In the genomic region with DNA sequence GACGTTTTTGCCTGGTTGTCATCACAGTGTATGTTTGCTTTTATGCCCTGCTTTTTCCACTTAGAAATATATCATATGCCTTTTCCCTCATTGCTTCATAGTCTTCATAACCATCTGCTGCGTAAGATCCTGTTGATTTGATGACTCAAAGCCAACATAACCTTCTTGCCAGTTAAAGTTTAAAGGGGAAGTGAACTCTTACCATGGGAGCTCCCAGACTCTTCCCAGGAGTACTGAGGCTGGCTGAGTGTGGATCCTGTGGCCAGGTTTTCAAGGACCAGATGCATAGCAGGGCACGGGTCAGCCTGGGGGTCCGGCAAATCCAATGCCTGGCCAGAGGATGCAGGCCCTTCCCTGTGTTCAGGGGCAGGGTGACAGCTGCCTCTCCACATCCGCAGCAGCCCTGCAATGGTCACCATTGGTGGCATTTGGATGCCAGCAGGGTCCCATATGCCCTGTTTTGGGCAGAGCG, we compare ENCODE assay signal across 1 cellular context.
TF ChIP-seq lines count a peak whose summit lies in the region.

No MANE protein-coding gene starts in this region.

TF ChIP-seq in HepG2, 621 proteins besides CTCF, POLR2A, EP300 and RAD21 (continued from another document and continues in another):
- TF ChIP-seq, protein P1, sequence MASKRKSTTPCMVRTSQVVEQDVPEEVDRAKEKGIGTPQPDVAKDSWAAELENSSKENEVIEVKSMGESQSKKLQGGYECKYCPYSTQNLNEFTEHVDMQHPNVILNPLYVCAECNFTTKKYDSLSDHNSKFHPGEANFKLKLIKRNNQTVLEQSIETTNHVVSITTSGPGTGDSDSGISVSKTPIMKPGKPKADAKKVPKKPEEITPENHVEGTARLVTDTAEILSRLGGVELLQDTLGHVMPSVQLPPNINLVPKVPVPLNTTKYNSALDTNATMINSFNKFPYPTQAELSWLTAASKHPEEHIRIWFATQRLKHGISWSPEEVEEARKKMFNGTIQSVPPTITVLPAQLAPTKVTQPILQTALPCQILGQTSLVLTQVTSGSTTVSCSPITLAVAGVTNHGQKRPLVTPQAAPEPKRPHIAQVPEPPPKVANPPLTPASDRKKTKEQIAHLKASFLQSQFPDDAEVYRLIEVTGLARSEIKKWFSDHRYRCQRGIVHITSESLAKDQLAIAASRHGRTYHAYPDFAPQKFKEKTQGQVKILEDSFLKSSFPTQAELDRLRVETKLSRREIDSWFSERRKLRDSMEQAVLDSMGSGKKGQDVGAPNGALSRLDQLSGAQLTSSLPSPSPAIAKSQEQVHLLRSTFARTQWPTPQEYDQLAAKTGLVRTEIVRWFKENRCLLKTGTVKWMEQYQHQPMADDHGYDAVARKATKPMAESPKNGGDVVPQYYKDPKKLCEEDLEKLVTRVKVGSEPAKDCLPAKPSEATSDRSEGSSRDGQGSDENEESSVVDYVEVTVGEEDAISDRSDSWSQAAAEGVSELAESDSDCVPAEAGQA (IDR thresholded peaks at IDR 0.05; ENCODE audit: low read depth), result 0 out of 2 replicates have a peak, but pooled peaks have one; percentile 51
- TF ChIP-seq, protein P1 (CRISPR knock-in tag; IDR thresholded peaks at IDR 0.05; ENCODE audit: borderline replicate concordance), result no peak
- TF ChIP-seq NCOA2 (CRISPR knock-in tag; IDR thresholded peaks at IDR 0.05) (peak; percentile 77), ATF7 (IDR thresholded peaks at IDR 0.05) (0 out of 2 replicates have a peak, but pooled peaks have one; percentile 12), ATF7 (CRISPR knock-in tag; IDR thresholded peaks at IDR 0.05) (no peak), YEATS2 (CRISPR knock-in tag; IDR thresholded peaks at IDR 0.05; ENCODE audit: borderline replicate concordance) (no peak), ZNF546 (CRISPR knock-in tag; conservative IDR thresholded peaks at IDR 0.05) (no peak), SOX13 (IDR thresholded peaks at IDR 0.05) (no peak), SOX13 (CRISPR knock-in tag; conservative IDR thresholded peaks at IDR 0.05 in 1 of 2, IDR thresholded peaks at IDR 0.05 in 1 of 2) (peak in 1 of 2 experiments; percentile 65; a peak in 1 of 4 replicates), ZNF652 (CRISPR knock-in tag; IDR thresholded peaks at IDR 0.05; ENCODE audit: borderline replicate concordance, low read depth) (no peak), HDAC6 (IDR thresholded peaks at IDR 0.05; ENCODE audit: low read depth, low read length) (no peak), HOXA5 (CRISPR knock-in tag; IDR thresholded peaks at IDR 0.05) (0 out of 2 replicates have a peak, but pooled peaks have one; percentile 30), RFXANK (CRISPR knock-in tag; IDR thresholded peaks at IDR 0.05) (no peak), KLF16 (CRISPR knock-in tag; IDR thresholded peaks at IDR 0.05) (peak in 1 of 2 experiments; percentile 50; a peak in 1 of 4 replicates), SOX6 (IDR thresholded peaks at IDR 0.05) (no peak), SOX6 (CRISPR knock-in tag; IDR thresholded peaks at IDR 0.05) (peak; percentile 56; the same call in 1 of the 2 replicates), NFIC (IDR thresholded peaks at IDR 0.05; ENCODE audit: low read length) (peak; percentile 39; the same call in 1 of the 2 replicates), ERF (CRISPR knock-in tag; IDR thresholded peaks at IDR 0.05) (peak; percentile 74), GABPA (IDR thresholded peaks at IDR 0.05; ENCODE audit: low read depth, low read length) (no peak), GABPA (CRISPR knock-in tag; IDR thresholded peaks at IDR 0.05; ENCODE audit: low read depth) (peak; percentile 71), SIX4 (CRISPR knock-in tag; IDR thresholded peaks at IDR 0.05) (no peak)
- TF ChIP-seq, protein P2, sequence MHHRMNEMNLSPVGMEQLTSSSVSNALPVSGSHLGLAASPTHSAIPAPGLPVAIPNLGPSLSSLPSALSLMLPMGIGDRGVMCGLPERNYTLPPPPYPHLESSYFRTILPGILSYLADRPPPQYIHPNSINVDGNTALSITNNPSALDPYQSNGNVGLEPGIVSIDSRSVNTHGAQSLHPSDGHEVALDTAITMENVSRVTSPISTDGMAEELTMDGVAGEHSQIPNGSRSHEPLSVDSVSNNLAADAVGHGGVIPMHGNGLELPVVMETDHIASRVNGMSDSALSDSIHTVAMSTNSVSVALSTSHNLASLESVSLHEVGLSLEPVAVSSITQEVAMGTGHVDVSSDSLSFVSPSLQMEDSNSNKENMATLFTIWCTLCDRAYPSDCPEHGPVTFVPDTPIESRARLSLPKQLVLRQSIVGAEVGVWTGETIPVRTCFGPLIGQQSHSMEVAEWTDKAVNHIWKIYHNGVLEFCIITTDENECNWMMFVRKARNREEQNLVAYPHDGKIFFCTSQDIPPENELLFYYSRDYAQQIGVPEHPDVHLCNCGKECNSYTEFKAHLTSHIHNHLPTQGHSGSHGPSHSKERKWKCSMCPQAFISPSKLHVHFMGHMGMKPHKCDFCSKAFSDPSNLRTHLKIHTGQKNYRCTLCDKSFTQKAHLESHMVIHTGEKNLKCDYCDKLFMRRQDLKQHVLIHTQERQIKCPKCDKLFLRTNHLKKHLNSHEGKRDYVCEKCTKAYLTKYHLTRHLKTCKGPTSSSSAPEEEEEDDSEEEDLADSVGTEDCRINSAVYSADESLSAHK (CRISPR knock-in tag; IDR thresholded peaks at IDR 0.05; ENCODE audit: borderline replicate concordance), result no peak
- TF ChIP-seq, protein P3, sequence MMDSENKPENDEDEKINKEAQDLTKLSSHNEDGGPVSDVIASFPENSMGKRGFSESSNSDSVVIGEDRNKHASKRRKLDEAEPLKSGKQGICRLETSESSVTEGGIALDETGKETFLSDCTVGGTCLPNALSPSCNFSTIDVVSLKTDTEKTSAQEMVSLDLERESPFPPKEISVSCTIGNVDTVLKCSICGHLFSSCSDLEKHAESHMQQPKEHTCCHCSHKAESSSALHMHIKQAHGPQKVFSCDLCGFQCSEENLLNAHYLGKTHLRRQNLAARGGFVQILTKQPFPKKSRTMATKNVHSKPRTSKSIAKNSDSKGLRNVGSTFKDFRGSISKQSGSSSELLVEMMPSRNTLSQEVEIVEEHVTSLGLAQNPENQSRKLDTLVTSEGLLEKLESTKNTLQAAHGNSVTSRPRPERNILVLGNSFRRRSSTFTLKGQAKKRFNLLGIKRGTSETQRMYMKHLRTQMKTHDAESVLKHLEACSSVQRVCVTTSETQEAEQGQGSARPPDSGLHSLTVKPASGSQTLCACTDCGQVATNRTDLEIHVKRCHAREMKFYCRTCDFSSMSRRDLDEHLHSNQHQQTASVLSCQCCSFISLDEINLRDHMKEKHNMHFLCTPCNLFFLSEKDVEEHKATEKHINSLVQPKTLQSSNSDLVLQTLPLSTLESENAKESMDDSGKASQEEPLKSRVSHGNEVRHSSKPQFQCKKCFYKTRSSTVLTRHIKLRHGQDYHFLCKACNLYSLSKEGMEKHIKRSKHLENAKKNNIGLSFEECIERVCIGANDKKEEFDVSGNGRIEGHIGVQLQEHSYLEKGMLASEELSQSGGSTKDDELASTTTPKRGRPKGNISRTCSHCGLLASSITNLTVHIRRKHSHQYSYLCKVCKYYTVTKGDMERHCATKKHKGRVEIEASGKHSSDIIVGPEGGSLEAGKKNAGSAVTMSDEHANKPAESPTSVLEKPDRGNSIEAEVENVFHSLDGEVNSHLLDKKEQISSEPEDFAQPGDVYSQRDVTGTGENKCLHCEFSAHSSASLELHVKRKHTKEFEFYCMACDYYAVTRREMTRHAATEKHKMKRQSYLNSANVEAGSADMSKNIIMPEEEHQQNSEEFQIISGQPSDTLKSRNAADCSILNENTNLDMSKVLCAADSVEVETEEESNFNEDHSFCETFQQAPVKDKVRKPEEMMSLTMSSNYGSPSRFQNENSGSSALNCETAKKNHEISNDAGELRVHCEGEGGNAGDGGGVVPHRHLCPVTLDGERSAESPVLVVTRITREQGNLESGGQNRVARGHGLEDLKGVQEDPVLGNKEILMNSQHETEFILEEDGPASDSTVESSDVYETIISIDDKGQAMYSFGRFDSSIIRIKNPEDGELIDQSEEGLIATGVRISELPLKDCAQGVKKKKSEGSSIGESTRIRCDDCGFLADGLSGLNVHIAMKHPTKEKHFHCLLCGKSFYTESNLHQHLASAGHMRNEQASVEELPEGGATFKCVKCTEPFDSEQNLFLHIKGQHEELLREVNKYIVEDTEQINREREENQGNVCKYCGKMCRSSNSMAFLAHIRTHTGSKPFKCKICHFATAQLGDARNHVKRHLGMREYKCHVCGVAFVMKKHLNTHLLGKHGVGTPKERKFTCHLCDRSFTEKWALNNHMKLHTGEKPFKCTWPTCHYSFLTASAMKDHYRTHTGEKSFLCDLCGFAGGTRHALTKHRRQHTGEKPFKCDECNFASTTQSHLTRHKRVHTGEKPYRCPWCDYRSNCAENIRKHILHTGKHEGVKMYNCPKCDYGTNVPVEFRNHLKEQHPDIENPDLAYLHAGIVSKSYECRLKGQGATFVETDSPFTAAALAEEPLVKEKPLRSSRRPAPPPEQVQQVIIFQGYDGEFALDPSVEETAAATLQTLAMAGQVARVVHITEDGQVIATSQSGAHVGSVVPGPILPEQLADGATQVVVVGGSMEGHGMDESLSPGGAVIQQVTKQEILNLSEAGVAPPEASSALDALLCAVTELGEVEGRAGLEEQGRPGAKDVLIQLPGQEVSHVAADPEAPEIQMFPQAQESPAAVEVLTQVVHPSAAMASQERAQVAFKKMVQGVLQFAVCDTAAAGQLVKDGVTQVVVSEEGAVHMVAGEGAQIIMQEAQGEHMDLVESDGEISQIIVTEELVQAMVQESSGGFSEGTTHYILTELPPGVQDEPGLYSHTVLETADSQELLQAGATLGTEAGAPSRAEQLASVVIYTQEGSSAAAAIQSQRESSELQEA (CRISPR knock-in tag; IDR thresholded peaks at IDR 0.05; ENCODE audit: not compliant biosample characterization), result no peak
- TF ChIP-seq, protein P4, sequence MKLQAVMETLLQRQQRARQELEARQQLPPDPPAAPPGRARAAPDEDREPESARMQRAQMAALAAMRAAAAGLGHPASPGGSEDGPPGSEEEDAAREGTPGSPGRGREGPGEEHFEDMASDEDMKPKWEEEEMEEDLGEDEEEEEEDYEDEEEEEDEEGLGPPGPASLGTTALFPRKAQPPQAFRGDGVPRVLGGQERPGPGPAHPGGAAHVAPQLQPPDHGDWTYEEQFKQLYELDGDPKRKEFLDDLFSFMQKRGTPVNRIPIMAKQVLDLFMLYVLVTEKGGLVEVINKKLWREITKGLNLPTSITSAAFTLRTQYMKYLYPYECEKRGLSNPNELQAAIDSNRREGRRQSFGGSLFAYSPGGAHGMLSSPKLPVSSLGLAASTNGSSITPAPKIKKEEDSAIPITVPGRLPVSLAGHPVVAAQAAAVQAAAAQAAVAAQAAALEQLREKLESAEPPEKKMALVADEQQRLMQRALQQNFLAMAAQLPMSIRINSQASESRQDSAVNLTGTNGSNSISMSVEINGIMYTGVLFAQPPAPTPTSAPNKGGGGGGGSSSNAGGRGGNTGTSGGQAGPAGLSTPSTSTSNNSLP (IDR thresholded peaks at IDR 0.05; ENCODE audit: low read depth, low read length), result peak; percentile 89
- TF ChIP-seq, protein P5, sequence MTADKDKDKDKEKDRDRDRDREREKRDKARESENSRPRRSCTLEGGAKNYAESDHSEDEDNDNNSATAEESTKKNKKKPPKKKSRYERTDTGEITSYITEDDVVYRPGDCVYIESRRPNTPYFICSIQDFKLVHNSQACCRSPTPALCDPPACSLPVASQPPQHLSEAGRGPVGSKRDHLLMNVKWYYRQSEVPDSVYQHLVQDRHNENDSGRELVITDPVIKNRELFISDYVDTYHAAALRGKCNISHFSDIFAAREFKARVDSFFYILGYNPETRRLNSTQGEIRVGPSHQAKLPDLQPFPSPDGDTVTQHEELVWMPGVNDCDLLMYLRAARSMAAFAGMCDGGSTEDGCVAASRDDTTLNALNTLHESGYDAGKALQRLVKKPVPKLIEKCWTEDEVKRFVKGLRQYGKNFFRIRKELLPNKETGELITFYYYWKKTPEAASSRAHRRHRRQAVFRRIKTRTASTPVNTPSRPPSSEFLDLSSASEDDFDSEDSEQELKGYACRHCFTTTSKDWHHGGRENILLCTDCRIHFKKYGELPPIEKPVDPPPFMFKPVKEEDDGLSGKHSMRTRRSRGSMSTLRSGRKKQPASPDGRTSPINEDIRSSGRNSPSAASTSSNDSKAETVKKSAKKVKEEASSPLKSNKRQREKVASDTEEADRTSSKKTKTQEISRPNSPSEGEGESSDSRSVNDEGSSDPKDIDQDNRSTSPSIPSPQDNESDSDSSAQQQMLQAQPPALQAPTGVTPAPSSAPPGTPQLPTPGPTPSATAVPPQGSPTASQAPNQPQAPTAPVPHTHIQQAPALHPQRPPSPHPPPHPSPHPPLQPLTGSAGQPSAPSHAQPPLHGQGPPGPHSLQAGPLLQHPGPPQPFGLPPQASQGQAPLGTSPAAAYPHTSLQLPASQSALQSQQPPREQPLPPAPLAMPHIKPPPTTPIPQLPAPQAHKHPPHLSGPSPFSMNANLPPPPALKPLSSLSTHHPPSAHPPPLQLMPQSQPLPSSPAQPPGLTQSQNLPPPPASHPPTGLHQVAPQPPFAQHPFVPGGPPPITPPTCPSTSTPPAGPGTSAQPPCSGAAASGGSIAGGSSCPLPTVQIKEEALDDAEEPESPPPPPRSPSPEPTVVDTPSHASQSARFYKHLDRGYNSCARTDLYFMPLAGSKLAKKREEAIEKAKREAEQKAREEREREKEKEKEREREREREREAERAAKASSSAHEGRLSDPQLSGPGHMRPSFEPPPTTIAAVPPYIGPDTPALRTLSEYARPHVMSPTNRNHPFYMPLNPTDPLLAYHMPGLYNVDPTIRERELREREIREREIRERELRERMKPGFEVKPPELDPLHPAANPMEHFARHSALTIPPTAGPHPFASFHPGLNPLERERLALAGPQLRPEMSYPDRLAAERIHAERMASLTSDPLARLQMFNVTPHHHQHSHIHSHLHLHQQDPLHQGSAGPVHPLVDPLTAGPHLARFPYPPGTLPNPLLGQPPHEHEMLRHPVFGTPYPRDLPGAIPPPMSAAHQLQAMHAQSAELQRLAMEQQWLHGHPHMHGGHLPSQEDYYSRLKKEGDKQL (CRISPR knock-in tag; IDR thresholded peaks at IDR 0.05; ENCODE audit: low read depth), result peak; percentile 52; the same call in 1 of the 2 replicates
